Comparison of ENCODE assay signal across 8 cellular contexts in the genomic region with DNA sequence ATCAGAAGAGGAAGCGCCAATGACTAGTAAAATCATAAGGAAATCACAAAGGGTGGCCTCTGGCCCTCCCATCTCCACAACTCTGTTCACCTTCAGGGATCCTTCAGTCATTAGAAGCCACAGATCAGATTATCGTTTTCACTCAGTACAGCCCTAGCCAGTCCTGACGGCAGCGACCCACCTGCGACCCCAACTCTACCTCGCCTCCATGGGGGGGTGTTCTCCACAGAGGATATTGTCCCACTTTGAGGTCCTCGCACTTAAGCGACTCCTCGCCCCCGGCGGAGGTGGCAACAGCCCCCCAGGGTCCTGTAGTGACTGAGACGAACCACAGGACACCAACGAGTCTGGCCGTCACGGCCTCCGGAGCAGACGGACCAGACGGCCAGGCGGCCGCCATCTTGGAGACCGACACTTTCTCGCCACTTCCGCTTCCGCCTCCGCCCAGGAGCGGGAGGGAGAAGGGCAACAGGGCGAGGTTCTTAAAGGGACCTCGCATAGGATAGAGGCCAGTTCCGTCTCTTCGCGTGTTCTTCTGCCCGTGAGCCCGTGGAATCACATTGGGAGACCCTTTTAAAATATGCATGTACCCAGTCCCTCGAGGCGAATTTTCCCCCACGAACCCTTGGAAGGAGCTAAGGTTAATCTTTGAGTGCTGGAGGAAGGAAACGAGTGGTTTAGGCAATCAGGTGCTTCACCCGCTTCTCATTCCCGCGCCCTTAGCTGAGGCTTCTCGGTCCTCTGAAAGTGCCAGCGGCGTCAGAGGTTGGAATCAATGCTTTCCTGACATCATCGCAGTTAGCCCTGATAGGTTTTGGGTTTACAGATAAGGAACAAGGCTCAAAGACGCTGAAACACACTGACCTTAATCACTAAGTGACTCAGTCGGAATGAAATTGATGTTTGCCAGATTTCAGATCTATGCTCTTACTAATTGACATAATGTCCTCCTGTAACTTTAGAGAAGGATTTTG.
DNase-seq lines count a peak whose midpoint lies in the region; ATAC-seq and TF ChIP-seq lines count a peak whose summit lies in the region.

A gene (minus strand): TSS at position 421 of the 974 bp plus-strand sequence. CDS start 21 bp downstream, at position 400.

- ATAC-seq in HG03196 (IDR thresholded peaks at IDR 0.05; ENCODE audit: unreplicated experiment) = peak; percentile 99
- peak; percentile 94 for ATAC-seq in central memory CD8-positive, alpha-beta T cell (replicated peaks; ENCODE audit: extremely low read depth, poor library complexity, severe bottlenecking)

- no peaks in the 10 kb centered on the region for H3K9me3 Mint-ChIP-seq in central memory CD8-positive, alpha-beta T cell

- H3K27ac Mint-ChIP-seq in central memory CD8-positive, alpha-beta T cell (ENCODE audit: low read depth) = peak within 1 kb of the TSS; percentile 98

- H3K27me3 Mint-ChIP-seq in central memory CD8-positive, alpha-beta T cell = no peaks in the 10 kb centered on the region

- H3K36me3 Mint-ChIP-seq in central memory CD8-positive, alpha-beta T cell (ENCODE audit: insufficient read depth) = peaks cover 15% of the 10 kb centered on the region

- TF ChIP-seq POLR2A in GM18951 (IDR thresholded peaks at IDR 0.05; ENCODE audit: extremely low read depth, insufficient read depth, insufficient read length) = peak; percentile 99

- H3K4me1 Mint-ChIP-seq in central memory CD8-positive, alpha-beta T cell = peaks cover 26% of the 10 kb centered on the region

- in situ Hi-C loops in GM18951 (cut with MboI; ENCODE audit: low sequenced_read_pairs, unreplicated experiment) = no loop called here

- peak; percentile 96 for DNase-seq in AG08395 (ENCODE audit: low spot score)
- DNase-seq in NCI-H345 (lab: John Stamatoyannopoulos, UW) = peak; percentile 90
- peak; percentile 81 for DNase-seq in activated CD4-positive, CD25-positive, alpha-beta regulatory T cell treated with anti-CD3 and anti-CD28 coated beads, Interleukin-2, amount 50 U/mL, for 16 hours (ENCODE audit: low read depth, low spot score)
- peak; percentile 71 to 74 for DNase-seq in central memory CD8-positive, alpha-beta T cell (ENCODE audit: low spot score in 2 of 2)
- peak; percentile 95 for DNase-seq in islet precursor cell
- peak; percentile 75 to 83 (median 76) for DNase-seq in stimulated activated CD4-positive, alpha-beta T cell treated with anti-CD3 and anti-CD28 coated beads, Interleukin-12 subunit alpha, Interleukin-12 subunit beta, amount 100 ng/mL, for 48 hours (ENCODE audit: low read depth in 2 of 3, low spot score in 1 of 3)

- peak within 1 kb of the TSS; percentile 99 for H3K4me3 Mint-ChIP-seq in central memory CD8-positive, alpha-beta T cell

Comparison
In these comparisons a context has a peak if more than half of its experiments do, and no peak if none do; other contexts are left out.
1. Peak in every context shown above with its lines: DNase-seq and ATAC-seq.